Comparison of ENCODE assay signal across 1 cellular context in genomic region chr3:9028134-9028533, GRCh38.
TF ChIP-seq lines count a peak whose summit lies in the region.

No MANE protein-coding gene starts in this region.

TF ChIP-seq in WTC11, 78 proteins besides CTCF, POLR2A, EP300 and RAD21 (continued from another document):
- TF ChIP-seq ATF3 (CRISPR knock-in tag; conservative IDR thresholded peaks at IDR 0.05): no peak
